10 cellular contexts compared by ENCODE assay signal in genomic region chr10:124285587-124286527, GRCh38.
DNase-seq lines count a peak whose midpoint lies in the region; ATAC-seq and TF ChIP-seq lines count a peak whose summit lies in the region.
"Had no signal": no experiment of that assay in that cellular context is flagged by ENCODE, and none has a peak within 500 bp of the region (broad histone marks: within the 10 kb centered on the region; RNA-seq: fewer than 3 reads in every experiment).

No MANE protein-coding gene starts in this region.

- H3K27ac ChIP-seq in smooth muscle cell (ENCODE audit: low read depth) (no peak overlapping the region), SJCRH30 (no peak overlapping the region)

- H3K27ac Mint-ChIP-seq in central memory CD8-positive, alpha-beta T cell (ENCODE audit: low read depth): peak overlapping the region; percentile 38

- no peaks in the 10 kb centered on the region for H3K9me3 Mint-ChIP-seq in central memory CD8-positive, alpha-beta T cell

- H2AFZ ChIP-seq in smooth muscle cell (ENCODE audit: low read depth): no peak overlapping the region

- H3K79me2 ChIP-seq in smooth muscle cell (ENCODE audit: low read depth): no peaks in the 10 kb centered on the region

- H3K4me1 ChIP-seq in smooth muscle cell (ENCODE audit: low read depth) (no peaks in the 10 kb centered on the region), SJCRH30 (peaks cover 18% of the 10 kb centered on the region)
- H3K4me1 ChIP-seq: adrenal gland had no signal

- WGBS in smooth muscle cell (ENCODE audit: low lambda C conversion rate): 89% methylated on average over 21 of the region's 21 CpGs

- no peaks in the 10 kb centered on the region for H4K20me1 ChIP-seq in smooth muscle cell (ENCODE audit: low read depth)

- DNase-seq in CD1c-positive myeloid dendritic cell (ENCODE audit: extremely low spot score) (peak; percentile 39), smooth muscle cell (lab: John Stamatoyannopoulos, UW; ENCODE audit: unreplicated experiment) (no peak), HCEC 1CT (no peak), activated gamma-delta T cell treated with Interleukin-2 at 50 U/mL for 16 hours (no peak), SJCRH30 (no peak)
- no peak for DNase-seq in central memory CD8-positive, alpha-beta T cell (ENCODE audit: low spot score in 2 of 2)
- DNase-seq: NCI-H2171 treated with DMSO at 0.1 percent for 48 hours had no signal

- no peaks in the 10 kb centered on the region for H3F3A ChIP-seq in smooth muscle cell (ENCODE audit: low read depth)

- no peaks in the 10 kb centered on the region for H3K27me3 ChIP-seq in smooth muscle cell (ENCODE audit: low read depth)
- no peaks in the 10 kb centered on the region for H3K27me3 ChIP-seq in SJCRH30
- H3K27me3 ChIP-seq: adrenal gland had no signal

- H3K9ac ChIP-seq in smooth muscle cell (ENCODE audit: low read depth): no peak overlapping the region

- peak overlapping the region; percentile 37 for H3K4me3 Mint-ChIP-seq in central memory CD8-positive, alpha-beta T cell

- H3K4me3 ChIP-seq in smooth muscle cell (no peak overlapping the region), SJCRH30 (no peak overlapping the region)
- H3K4me3 ChIP-seq: adrenal gland had no signal

- ATAC-seq in GM19467 (IDR thresholded peaks at IDR 0.05; ENCODE audit: unreplicated experiment) (peak; percentile 66), HG03342 (IDR thresholded peaks at IDR 0.05; ENCODE audit: unreplicated experiment) (peak; percentile 83)
- ATAC-seq in central memory CD8-positive, alpha-beta T cell (replicated peaks; ENCODE audit: extremely low read depth, poor library complexity, severe bottlenecking): no peak

- H3K9me3 ChIP-seq in smooth muscle cell (replicated peaks; ENCODE audit: low read depth): no peaks in the 10 kb centered on the region
- no peaks in the 10 kb centered on the region for H3K9me3 ChIP-seq in SJCRH30 (replicated peaks)
- H3K9me3 ChIP-seq: adrenal gland had no signal

- H3K4me2 ChIP-seq in smooth muscle cell: no peak overlapping the region

- H3K4me1 Mint-ChIP-seq in central memory CD8-positive, alpha-beta T cell: no peaks in the 10 kb centered on the region

- no peaks in the 10 kb centered on the region for H3K36me3 Mint-ChIP-seq in central memory CD8-positive, alpha-beta T cell (ENCODE audit: insufficient read depth)

- no peak for TF ChIP-seq CTCF in smooth muscle cell (IDR thresholded peaks at IDR 0.05; ENCODE audit: borderline replicate concordance, insufficient read depth, poor library complexity, severe bottlenecking)

- H3K27me3 Mint-ChIP-seq in central memory CD8-positive, alpha-beta T cell: no peaks in the 10 kb centered on the region

- H3K36me3 ChIP-seq in smooth muscle cell (ENCODE audit: low read depth) (no peaks in the 10 kb centered on the region), SJCRH30 (no peaks in the 10 kb centered on the region)
- H3K36me3 ChIP-seq: adrenal gland had no signal
